ENCODE assay signal across 23 cellular contexts in the genomic region with DNA sequence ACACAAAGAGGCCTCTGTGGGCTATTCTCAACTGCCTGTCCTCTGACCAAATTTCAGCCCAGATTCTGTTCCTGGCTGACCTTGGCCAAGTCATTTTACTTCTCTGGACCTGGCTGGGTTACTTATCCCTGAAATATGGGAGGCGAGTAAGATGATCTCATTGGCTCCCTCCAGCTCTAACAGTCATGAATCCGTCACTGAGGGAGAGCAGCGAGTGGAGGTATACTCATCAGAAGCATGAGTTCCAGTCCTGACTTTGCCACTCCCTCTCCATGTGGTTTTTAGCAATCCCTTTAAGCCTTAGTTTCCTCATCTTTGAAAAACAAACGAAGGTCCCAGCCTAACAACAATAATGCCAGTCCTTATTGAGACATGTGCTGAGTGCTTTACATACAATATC.
"Had no signal": no experiment of that assay in that cellular context is flagged by ENCODE, and none has a peak within 500 bp of the region (broad histone marks: within the 10 kb centered on the region; RNA-seq: fewer than 3 reads in every experiment).

No MANE protein-coding gene starts in this region.

- H3K4me3 ChIP-seq: K562, MG63 had no signal

- H3K27me3 ChIP-seq: MG63 had no signal

- ATAC-seq: K562, T-cell had no signal

- H3K27ac ChIP-seq: HL-60, KMS-11, RWPE1 had no signal

- H3K9me2 ChIP-seq: SK-N-SH had no signal

- H3K9me3 ChIP-seq: MG63, SK-N-SH had no signal

- H3K36me3 ChIP-seq: MG63 had no signal

- DNase-seq: MG63, NCI-H1092, NCI-H1105 treated with DMSO at 0.1 percent for 48 hours, NCI-H1417 treated with DMSO at 0.1 percent for 48 hours, NCI-H146, NCI-H1694 treated with DMSO at 0.1 percent for 48 hours, NCI-H1930, NCI-H2081, NCI-H2107, NCI-H2227 treated with DMSO at 0.1 percent for 48 hours, NCI-H524, NCI-H526 treated with DMSO at 0.1 percent for 48 hours, NCI-H748 treated with DMSO at 0.1 percent for 48 hours, SHP77, SK-N-SH, SW 1271, T-cell had no signal

- FAIRE-seq: HTR-8/SVneo, K562, RCC 7860 had no signal

- H3K9ac ChIP-seq: KMS-11, SK-N-SH had no signal

- H3K4me2 ChIP-seq: KMS-11, SK-N-SH had no signal
